In the genomic region with DNA sequence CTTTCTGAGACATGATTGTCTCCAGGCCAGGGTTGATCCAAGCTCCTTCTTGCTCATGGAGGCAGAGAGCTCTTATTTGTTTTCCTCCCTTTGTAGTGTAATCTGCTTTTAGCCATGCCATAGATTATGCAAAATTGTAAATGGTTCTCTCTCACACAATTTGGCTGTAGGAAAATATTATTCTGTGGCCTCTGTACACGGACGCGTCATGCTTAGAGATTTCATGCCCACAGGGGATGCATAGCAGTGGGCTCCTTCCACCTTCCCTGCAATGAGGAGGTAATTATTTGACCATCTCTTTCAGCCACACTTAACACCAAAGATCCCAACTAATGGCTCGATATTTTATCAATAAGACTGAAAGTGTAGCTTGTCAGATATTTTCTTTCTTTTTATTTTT, we compare ENCODE assay signal across 31 cellular contexts.
"Had no signal": no experiment of that assay in that cellular context is flagged by ENCODE, and none has a peak within 500 bp of the region (broad histone marks: within the 10 kb centered on the region; RNA-seq: fewer than 3 reads in every experiment).

No MANE protein-coding gene starts in this region.

- H3K9me3 Mint-ChIP-seq: activated CD8-positive, alpha-beta T cell treated with anti-CD3 and anti-CD28 coated beads for 36 hours; activated naive CD4-positive, alpha-beta T cell treated with anti-CD3 and anti-CD28 coated beads for 36 hours; activated naive CD4-positive, alpha-beta T cell treated with anti-CD3 and anti-CD28 coated beads, Interleukin-2, amount 50 U/mL, for 72 hours; activated T-cell treated with anti-CD3 and anti-CD28 coated beads, Interleukin-2, amount 50 U/mL, for 4 hours; activated T-helper 1 cell treated with anti-CD3 and anti-CD28 coated beads, Interleukin-12 subunit alpha, Interleukin-12 subunit beta, Interleukin-2, Interleukin-4 antibody, amounts not matched to agents 30 ng/mL and 10 ng/mL and 1 ng/mL, durations not matched to agents 14 hours and 24 hours and 36 hours; T-helper 1 cell treated with Interleukin-12 subunit alpha and Interleukin-12 subunit beta and Interleukin-4 antibody, amounts not matched to agents 30 μg/mL and 1 μg/mL, for 36 hours; T-helper 2 cell treated with Interferon-gamma antibody and Interleukin-4, amounts not matched to agents 5 μg/mL and 100 μg/mL, for 36 hours had no signal

- H3K4me3 Mint-ChIP-seq: activated CD8-positive, alpha-beta T cell treated with anti-CD3 and anti-CD28 coated beads for 36 hours; activated naive CD4-positive, alpha-beta T cell treated with anti-CD3 and anti-CD28 coated beads for 36 hours; activated T-cell treated with anti-CD3 and anti-CD28 coated beads, Interleukin-2, amount 50 U/mL, for 4 hours; activated T-helper 1 cell treated with anti-CD3 and anti-CD28 coated beads, Interleukin-12 subunit alpha, Interleukin-12 subunit beta, Interleukin-2, Interleukin-4 antibody, amounts not matched to agents 30 ng/mL and 10 ng/mL and 1 ng/mL, durations not matched to agents 14 hours and 24 hours and 36 hours; T-helper 1 cell treated with Interleukin-12 subunit alpha and Interleukin-12 subunit beta and Interleukin-4 antibody, amounts not matched to agents 30 μg/mL and 1 μg/mL, for 36 hours; T-helper 2 cell treated with Interferon-gamma antibody and Interleukin-4, amounts not matched to agents 5 μg/mL and 100 μg/mL, for 36 hours; WTC11 had no signal

- H3K4me3 ChIP-seq: adrenal gland, body of pancreas, breast epithelium, Peyer's patch, SJSA1 had no signal

- H3K27me3 ChIP-seq: adrenal gland, body of pancreas, Peyer's patch had no signal

- H3K9ac ChIP-seq: KMS-11, SK-N-SH had no signal

- H3K4me2 ChIP-seq: KMS-11, SK-N-SH had no signal

- H3K36me3 Mint-ChIP-seq: activated naive CD4-positive, alpha-beta T cell treated with anti-CD3 and anti-CD28 coated beads, Interleukin-2, amount 50 U/mL, for 72 hours had no signal

- H3K27ac ChIP-seq: adrenal gland, body of pancreas, breast epithelium, KMS-11, Peyer's patch, SJSA1 had no signal

- H3K9me2 ChIP-seq: SK-N-SH had no signal

- ATAC-seq: activated CD8-positive, alpha-beta T cell treated with anti-CD3 and anti-CD28 coated beads for 36 hours; activated naive CD4-positive, alpha-beta T cell treated with anti-CD3 and anti-CD28 coated beads, Interleukin-2, amount 50 U/mL, for 72 hours; activated T-cell treated with anti-CD3 and anti-CD28 coated beads, Interleukin-2, amount 50 U/mL, for 4 hours; body of pancreas; PC-3; WTC11 had no signal

- H3K27ac Mint-ChIP-seq: activated CD8-positive, alpha-beta T cell treated with anti-CD3 and anti-CD28 coated beads for 36 hours; activated naive CD4-positive, alpha-beta T cell treated with anti-CD3 and anti-CD28 coated beads for 36 hours; activated naive CD4-positive, alpha-beta T cell treated with anti-CD3 and anti-CD28 coated beads, Interleukin-2, amount 50 U/mL, for 72 hours; activated T-helper 1 cell treated with anti-CD3 and anti-CD28 coated beads, Interleukin-12 subunit alpha, Interleukin-12 subunit beta, Interleukin-2, Interleukin-4 antibody, amounts not matched to agents 30 ng/mL and 10 ng/mL and 1 ng/mL, durations not matched to agents 14 hours and 24 hours and 36 hours; T-helper 1 cell treated with Interleukin-12 subunit alpha and Interleukin-12 subunit beta and Interleukin-4 antibody, amounts not matched to agents 30 μg/mL and 1 μg/mL, for 36 hours; T-helper 2 cell treated with Interferon-gamma antibody and Interleukin-4, amounts not matched to agents 5 μg/mL and 100 μg/mL, for 36 hours; WTC11 had no signal

- DNase-seq: activated CD4-positive, alpha-beta T cell treated with anti-CD3 and anti-CD28 coated beads for 48 hours; activated CD4-positive, CD25-positive, alpha-beta regulatory T cell treated with anti-CD3 and anti-CD28 coated beads, Interleukin-2, amount 50 U/mL, for 72 hours; activated CD8-positive, alpha-beta memory T cell treated with anti-CD3 and anti-CD28 coated beads, Interleukin-2, amount 50 U/mL, for 4 hours; activated CD8-positive, alpha-beta T cell treated with anti-CD3 and anti-CD28 coated beads for 36 hours; activated gamma-delta T cell treated with Interleukin-2 at 50 U/mL for 16 hours; activated naive CD4-positive, alpha-beta T cell treated with anti-CD3 and anti-CD28 coated beads for 36 hours; activated T-cell treated with anti-CD3 and anti-CD28 coated beads for 4 hours; activated T-cell treated with anti-CD3 and anti-CD28 coated beads, Interleukin-2, amount 50 U/mL, for 4 hours; adrenal gland; body of pancreas; cerebellar nuclear complex; NCI-H1105; NCI-H1417 treated with DMSO at 0.1 percent for 48 hours; NCI-H2029; NCI-H2107; NCI-H2171; NCI-H510A; NCI-H69; PC-3; Peyer's patch; RPMI8226; SHP77 treated with DMSO at 0.1 percent for 48 hours; SK-N-SH had no signal

- H3K4me1 ChIP-seq: body of pancreas, breast epithelium, Peyer's patch had no signal

- H3K9me3 ChIP-seq: adrenal gland, body of pancreas, breast epithelium, Peyer's patch, SJSA1, SK-N-SH had no signal

- H3K36me3 ChIP-seq: adrenal gland, breast epithelium, Peyer's patch, SJSA1 had no signal
